31 cellular contexts compared by ENCODE assay signal in the genomic region with DNA sequence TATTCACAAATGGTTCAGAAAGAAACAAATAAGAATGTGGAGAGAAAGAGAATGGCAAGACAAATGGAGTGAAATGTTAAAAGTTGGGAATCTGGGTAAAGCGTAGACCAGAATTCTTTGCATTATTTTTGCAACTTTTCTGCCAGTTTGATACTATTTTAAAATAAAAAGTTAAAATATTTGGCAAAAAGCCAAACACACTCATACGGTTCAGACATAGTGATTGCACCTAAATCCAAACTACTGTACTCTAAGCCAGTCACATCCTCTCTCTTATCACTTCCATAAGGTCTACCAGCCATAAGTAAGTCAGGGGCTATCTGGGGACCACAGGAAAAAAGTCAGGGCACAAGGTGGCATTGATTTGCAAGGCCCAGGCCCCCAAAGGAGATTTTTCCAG. TPM values are rescaled to one million over a fixed set of nuclear protein-coding genes. Genes with fewer than 3 reads are reported as not detected.
"Had no signal": no experiment of that assay in that cellular context is flagged by ENCODE, and none has a peak within 500 bp of the region (broad histone marks: within the 10 kb centered on the region; RNA-seq: fewer than 3 reads in every experiment).

No MANE protein-coding gene starts in this region.

- H3K4me2 ChIP-seq: hepatocyte, neural progenitor cell had no signal

- H3K4me1 ChIP-seq: neural progenitor cell, parathyroid adenoma, psoas muscle, spleen, upper lobe of right lung had no signal

- ATAC-seq: heart left ventricle; left cardiac atrium; natural killer cell; psoas muscle; sciatic nerve; stimulated activated memory B cell treated with anti-CD40 and anti-IgM and Interleukin-4, amounts not matched to agents 10 μg/mL and 1 μg/mL and 100 μg/mL, for 72 hours; stimulated activated naive CD8-positive, alpha-beta T cell treated with anti-CD3 and anti-CD28 coated beads, Interleukin-15, amount 100 ng/mL, for 72 hours; upper lobe of right lung had no signal

- H3K27me3 ChIP-seq: heart left ventricle, neural progenitor cell, right atrium auricular region, upper lobe of right lung had no signal

- H2AFZ ChIP-seq: hepatocyte, neural progenitor cell, parathyroid adenoma had no signal

- FAIRE-seq: keratinocyte, small intestine, urothelium cell line had no signal

- H3K9me3 ChIP-seq: heart left ventricle, left ventricle myocardium inferior, mucosa of descending colon, neutrophil, psoas muscle, right atrium auricular region, spleen, upper lobe of right lung had no signal

- H3K36me3 ChIP-seq: heart left ventricle, left ventricle myocardium inferior, neural progenitor cell, neutrophil, right atrium auricular region, spleen, upper lobe of right lung had no signal

- H3K9ac ChIP-seq: neural progenitor cell, parathyroid adenoma had no signal

- H3K27ac ChIP-seq: hepatocyte, left ventricle myocardium inferior, neural progenitor cell, neutrophil, parathyroid adenoma, psoas muscle, right atrium auricular region, spleen, upper lobe of right lung had no signal

- DNase-seq: glutamatergic neuron; heart left ventricle; kidney glomerular epithelial cell; left cardiac atrium; left ventricle myocardium inferior; mesendoderm; midbrain; mucosa of descending colon; naive B cell; natural killer cell; nephron progenitor cell; occipital lobe; psoas muscle; small intestine; stimulated activated CD4-positive, alpha-beta T cell treated with anti-CD3 and anti-CD28 coated beads, Interleukin-4, amount 100 ng/mL, for 24 hours; stimulated activated naive CD4-positive, alpha-beta T cell treated with Interleukin-2 at 50 U/mL for 16 hours; stimulated activated naive CD8-positive, alpha-beta T cell treated with anti-CD3 and anti-CD28 coated beads, Interleukin-15, amount 100 ng/mL, for 72 hours; substantia nigra; trophoblast cell had no signal

- H3K79me2 ChIP-seq: hepatocyte, parathyroid adenoma had no signal

- H3K4me3 ChIP-seq: heart left ventricle, hepatocyte, left ventricle myocardium inferior, lung, mucosa of descending colon, neural progenitor cell, psoas muscle, right atrium auricular region, spleen, upper lobe of right lung had no signal

RNA-seq across cellular contexts. Expression of a gene that starts 14.4 kb away (rescaled TPM):
- total RNA-seq: natural killer cell had no signal
- polyA plus RNA-seq: hepatocyte had no signal
